1 cellular context compared by ENCODE assay signal in genomic region chr19:44212250-44212864, GRCh38.
TF ChIP-seq lines count a peak whose summit lies in the region.

ZNF227 (plus strand) TSS chr19:44212532; CDS start chr19:44217793, 5,261 bp downstream.

TF ChIP-seq in K562, 482 proteins besides CTCF, POLR2A, EP300 and RAD21 (continued from another document and continues in another):
- TF ChIP-seq ATF3 (IDR thresholded peaks at IDR 0.05), result peak; percentile 83
- TF ChIP-seq ATF3 (CRISPR knock-in tag; conservative IDR thresholded peaks at IDR 0.05), result 0 out of 2 replicates have a peak, but pooled peaks have one; percentile 53
- peak; percentile 72 for TF ChIP-seq PHF20 (IDR thresholded peaks at IDR 0.05; ENCODE audit: partially characterized antibody)
- TF ChIP-seq JUN (IDR thresholded peaks at IDR 0.05; ENCODE audit: borderline replicate concordance, low read depth, low read length), result peak; percentile 41; the same call in 1 of the 2 replicates
- TF ChIP-seq JUN (CRISPR knock-in tag; IDR thresholded peaks at IDR 0.05; ENCODE audit: borderline replicate concordance), result no peak
- TF ChIP-seq HDAC1 (IDR thresholded peaks at IDR 0.05), result 0 out of 4 replicates have a peak, but pooled peaks of 1 of the 2 experiments have one; percentile 33
- peak; percentile 31; the same call in 1 of the 2 replicates for TF ChIP-seq E2F3 (CRISPR knock-in tag; IDR thresholded peaks at IDR 0.05)
- TF ChIP-seq ZNF644 (tag; IDR thresholded peaks at IDR 0.05; ENCODE audit: low read depth), result peak; percentile 61; the same call in 1 of the 2 replicates
- TF ChIP-seq VEZF1 (CRISPR knock-in tag; IDR thresholded peaks at IDR 0.05), result peak; percentile 68
- TF ChIP-seq ZNF175 (CRISPR knock-in tag; IDR thresholded peaks at IDR 0.05; ENCODE audit: low read depth), result no peak; the same call in 1 of the 2 replicates
- TF ChIP-seq ZNF695 (CRISPR knock-in tag; IDR thresholded peaks at IDR 0.05), result no peak
- TF ChIP-seq RERE (CRISPR knock-in tag; IDR thresholded peaks at IDR 0.05; ENCODE audit: borderline replicate concordance), result no peak
- TF ChIP-seq YY1 (IDR thresholded peaks at IDR 0.05; ENCODE audit: borderline replicate concordance in 1 of 3, control insufficient read depth in 1 of 3, extremely low read depth in 1 of 3, insufficient read depth in 3 of 3, insufficient read length in 1 of 3, insufficient replicate concordance in 2 of 3, low read depth in 1 of 3, low read length in 2 of 3), result peak; percentile 39 to 88 (median 82)
- TF ChIP-seq RCOR1 (IDR thresholded peaks at IDR 0.05; ENCODE audit: borderline replicate concordance in 1 of 2, low read depth in 2 of 2, low read length in 2 of 2), result peak in 1 of 2 experiments; percentile 24; a peak in 2 of 4 replicates
- peak; percentile 70 for TF ChIP-seq ZFX (CRISPR knock-in tag; IDR thresholded peaks at IDR 0.05)
- TF ChIP-seq ZNF766 (CRISPR knock-in tag; conservative IDR thresholded peaks at IDR 0.05), result peak; percentile 82
- no peak for TF ChIP-seq MTF1 (CRISPR knock-in tag; IDR thresholded peaks at IDR 0.05; ENCODE audit: borderline replicate concordance)
- TF ChIP-seq SRF (CRISPR knock-in tag; IDR thresholded peaks at IDR 0.05), result no peak
- peak; percentile 93 for TF ChIP-seq JUND (IDR thresholded peaks at IDR 0.05; ENCODE audit: borderline replicate concordance, low read depth, low read length)
- TF ChIP-seq JUND (tag; IDR thresholded peaks at IDR 0.05; ENCODE audit: borderline replicate concordance, low read depth, low read length), result peak; percentile 80; the same call in 2 of the 3 replicates
- no peak for TF ChIP-seq ID3 (CRISPR knock-in tag; IDR thresholded peaks at IDR 0.05)
- no peak for TF ChIP-seq ID3 (tag; IDR thresholded peaks at IDR 0.05)
- TF ChIP-seq MYC (IDR thresholded peaks at IDR 0.05; ENCODE audit: low read depth, low read length), result peak; percentile 64
- TF ChIP-seq MYC (CRISPR knock-in tag; IDR thresholded peaks at IDR 0.05; ENCODE audit: borderline replicate concordance, low read depth), result peak; percentile 63
- peak; percentile 98 for TF ChIP-seq ZBTB40 (IDR thresholded peaks at IDR 0.05)
- no peak for TF ChIP-seq ZBTB40 (CRISPR knock-in tag; IDR thresholded peaks at IDR 0.05)
- TF ChIP-seq MAZ (CRISPR knock-in tag; conservative IDR thresholded peaks at IDR 0.05 in 1 of 2, IDR thresholded peaks at IDR 0.05 in 1 of 2), result peak in 1 of 2 experiments; percentile 26; a peak in 1 of 4 replicates
- no peak for TF ChIP-seq ZNF780A (CRISPR knock-in tag; IDR thresholded peaks at IDR 0.05)
- 0 out of 2 replicates have a peak, but pooled peaks have one; percentile 58 for TF ChIP-seq DDX20 (tag; IDR thresholded peaks at IDR 0.05; ENCODE audit: low read depth)
- TF ChIP-seq ZNF143 (CRISPR knock-in tag; IDR thresholded peaks at IDR 0.05), result peak; percentile 83
- peak; percentile 22; the same call in 1 of the 2 replicates for TF ChIP-seq BHLHE40 (IDR thresholded peaks at IDR 0.05; ENCODE audit: low read length)
- TF ChIP-seq POLR2B (IDR thresholded peaks at IDR 0.05; ENCODE audit: low read depth, partially characterized antibody), result peak; percentile 37
- TF ChIP-seq AFF1 (IDR thresholded peaks at IDR 0.05; ENCODE audit: low read depth in 1 of 2, partially characterized antibody in 2 of 2), result peak in 1 of 2 experiments; percentile 97
- TF ChIP-seq POU5F1 (IDR thresholded peaks at IDR 0.05; ENCODE audit: borderline replicate concordance, low read depth, low read length, partially characterized antibody), result no peak
- 0 out of 2 replicates have a peak, but pooled peaks have one; percentile 34 for TF ChIP-seq CTBP1 (IDR thresholded peaks at IDR 0.05; ENCODE audit: borderline replicate concordance)
- no peak for TF ChIP-seq KLF16 (IDR thresholded peaks at IDR 0.05)
- peak; percentile 52; the same call in 1 of the 2 replicates for TF ChIP-seq DIDO1 (tag; IDR thresholded peaks at IDR 0.05; ENCODE audit: low read depth)
- peak; percentile 51; the same call in 1 of the 2 replicates for TF ChIP-seq MBD2 (IDR thresholded peaks at IDR 0.05; ENCODE audit: borderline replicate concordance, low read depth)
- TF ChIP-seq ZNF79 (CRISPR knock-in tag; IDR thresholded peaks at IDR 0.05; ENCODE audit: low read depth), result no peak
